In the genomic region with DNA sequence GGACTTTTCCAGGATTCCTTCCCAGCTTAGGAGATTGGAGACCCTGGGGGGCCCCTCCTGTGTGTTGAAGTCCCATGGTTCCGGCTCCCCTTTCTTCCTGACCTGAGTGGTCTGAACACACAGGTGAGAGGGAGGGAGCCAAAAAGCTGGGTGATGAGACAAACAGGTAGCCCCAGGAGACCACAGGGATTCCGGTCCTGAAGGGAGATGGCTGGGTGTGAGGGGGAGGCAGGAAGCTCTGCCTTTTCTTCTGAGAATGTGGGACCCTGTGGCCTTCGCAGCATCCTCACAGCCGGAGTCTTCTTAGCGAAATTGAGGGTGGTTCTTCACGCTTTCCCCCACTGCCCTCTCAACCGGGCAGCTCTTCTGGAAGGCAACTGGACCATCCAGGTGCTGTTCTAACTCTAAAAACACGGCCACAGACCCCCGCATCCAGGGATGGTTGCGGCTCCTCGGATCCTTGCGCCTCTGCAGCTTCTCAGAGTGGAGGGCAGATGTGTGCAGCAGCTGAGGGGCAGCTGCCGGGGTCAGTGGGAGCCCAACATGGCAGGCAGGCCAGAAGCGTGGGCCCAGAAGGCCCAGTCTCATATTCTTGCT, we compare ENCODE assay signal across 1 cellular context.
TF ChIP-seq lines count a peak whose summit lies in the region.

No MANE protein-coding gene starts in this region.

TF ChIP-seq in IMR-90, 13 proteins besides CTCF, POLR2A, EP300 and RAD21:
- TF ChIP-seq CEBPB (IDR thresholded peaks at IDR 0.05; ENCODE audit: low read depth, low read length) (no peak), RFX5 (IDR thresholded peaks at IDR 0.05; ENCODE audit: low read depth, low read length) (no peak), RCOR1 (IDR thresholded peaks at IDR 0.05; ENCODE audit: insufficient replicate concordance, low read length) (no peak), SMC3 (IDR thresholded peaks at IDR 0.05; ENCODE audit: low read depth, low read length) (no peak), BHLHE40 (IDR thresholded peaks at IDR 0.05; ENCODE audit: low read depth, low read length) (no peak), MXI1 (IDR thresholded peaks at IDR 0.05; ENCODE audit: borderline replicate concordance, low read depth, low read length) (no peak), MAFK (IDR thresholded peaks at IDR 0.05; ENCODE audit: low read depth, low read length) (no peak), CHD1 (IDR thresholded peaks at IDR 0.05; ENCODE audit: low read depth, low read length) (no peak), NFE2L2 (IDR thresholded peaks at IDR 0.05; ENCODE audit: low read depth, low read length) (no peak), MAZ (IDR thresholded peaks at IDR 0.05; ENCODE audit: borderline replicate concordance, low read depth, low read length) (no peak), FOS (IDR thresholded peaks at IDR 0.05; ENCODE audit: low read depth, low read length) (no peak)
- TF ChIP-seq, protein P1, sequence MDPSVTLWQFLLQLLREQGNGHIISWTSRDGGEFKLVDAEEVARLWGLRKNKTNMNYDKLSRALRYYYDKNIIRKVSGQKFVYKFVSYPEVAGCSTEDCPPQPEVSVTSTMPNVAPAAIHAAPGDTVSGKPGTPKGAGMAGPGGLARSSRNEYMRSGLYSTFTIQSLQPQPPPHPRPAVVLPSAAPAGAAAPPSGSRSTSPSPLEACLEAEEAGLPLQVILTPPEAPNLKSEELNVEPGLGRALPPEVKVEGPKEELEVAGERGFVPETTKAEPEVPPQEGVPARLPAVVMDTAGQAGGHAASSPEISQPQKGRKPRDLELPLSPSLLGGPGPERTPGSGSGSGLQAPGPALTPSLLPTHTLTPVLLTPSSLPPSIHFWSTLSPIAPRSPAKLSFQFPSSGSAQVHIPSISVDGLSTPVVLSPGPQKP (IDR thresholded peaks at IDR 0.05; ENCODE audit: borderline replicate concordance, low read depth, low read length), result no peak
- TF ChIP-seq, protein P2, sequence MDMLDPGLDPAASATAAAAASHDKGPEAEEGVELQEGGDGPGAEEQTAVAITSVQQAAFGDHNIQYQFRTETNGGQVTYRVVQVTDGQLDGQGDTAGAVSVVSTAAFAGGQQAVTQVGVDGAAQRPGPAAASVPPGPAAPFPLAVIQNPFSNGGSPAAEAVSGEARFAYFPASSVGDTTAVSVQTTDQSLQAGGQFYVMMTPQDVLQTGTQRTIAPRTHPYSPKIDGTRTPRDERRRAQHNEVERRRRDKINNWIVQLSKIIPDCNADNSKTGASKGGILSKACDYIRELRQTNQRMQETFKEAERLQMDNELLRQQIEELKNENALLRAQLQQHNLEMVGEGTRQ (IDR thresholded peaks at IDR 0.05; ENCODE audit: low read depth, low read length), result no peak
